In the genomic region with DNA sequence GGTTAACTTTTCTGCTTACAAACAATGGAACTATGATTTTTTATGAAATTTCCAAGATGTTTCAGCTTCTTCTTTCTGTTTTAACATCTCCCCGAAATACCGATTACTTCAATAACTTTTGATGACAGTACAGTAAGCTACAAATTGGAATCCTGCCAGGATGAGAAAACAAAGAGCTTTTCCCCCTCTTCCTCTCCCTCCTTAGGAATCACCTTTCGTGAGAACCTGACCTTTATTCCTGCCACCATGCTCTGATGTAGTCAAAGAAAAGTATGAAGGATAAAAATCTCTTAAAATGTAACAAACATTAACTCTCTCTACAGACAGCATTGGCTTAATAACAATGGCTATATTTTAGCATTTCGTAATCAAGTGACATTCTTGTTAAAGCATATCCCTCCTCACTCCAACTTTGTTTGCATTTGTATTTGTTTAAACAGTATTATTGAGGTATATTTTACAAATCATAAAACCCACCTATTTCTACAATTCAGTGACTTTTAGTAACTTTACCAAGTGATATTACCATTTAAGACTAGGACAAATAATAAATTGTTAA, we compare ENCODE assay signal across 25 cellular contexts.
DNase-seq lines count a peak whose midpoint lies in the region; ATAC-seq and TF ChIP-seq lines count a peak whose summit lies in the region.
"Had no signal": no experiment of that assay in that cellular context is flagged by ENCODE, and none has a peak within 500 bp of the region (broad histone marks: within the 10 kb centered on the region; RNA-seq: fewer than 3 reads in every experiment).

No MANE protein-coding gene starts in this region.

- intact Hi-C loops in Right ventricle myocardium superior (cut with DNase I): no loop called here

- no peaks in the 10 kb centered on the region for H3K9me3 ChIP-seq in mesenchymal stem cell (ENCODE audit: control insufficient read depth, low read length)
- H3K9me3 ChIP-seq in Karpas-422 (ENCODE audit: low read length): no peaks in the 10 kb centered on the region
- H3K9me3 ChIP-seq: adrenal gland, left lung, prostate gland, transverse colon had no signal

- H4K91ac ChIP-seq in mesenchymal stem cell (ENCODE audit: low read length): no peak overlapping the region

- H3K27me3 ChIP-seq in GM23338 (ENCODE audit: insufficient read depth): no peaks in the 10 kb centered on the region
- H3K27me3 ChIP-seq in mesenchymal stem cell (ENCODE audit: control insufficient read depth in 1 of 2, insufficient read depth in 1 of 2, low read length in 2 of 2): no peaks in the 10 kb centered on the region
- H3K27me3 ChIP-seq in Karpas-422 (ENCODE audit: low read length): no peaks in the 10 kb centered on the region
- H3K27me3 ChIP-seq: adrenal gland, dorsolateral prefrontal cortex, left lung, transverse colon had no signal

- no peaks in the 10 kb centered on the region for H4K20me1 ChIP-seq in GM23338 (replicated peaks; ENCODE audit: insufficient read depth)
- H4K20me1 ChIP-seq in Karpas-422 (ENCODE audit: insufficient read depth, low read depth, low read length): no peaks in the 10 kb centered on the region

- H3K4me3 ChIP-seq in GM23338: no peak overlapping the region
- peak overlapping the region in 1 of 2 experiments; percentile 51 for H3K4me3 ChIP-seq in mesenchymal stem cell (ENCODE audit: insufficient read depth in 1 of 2, low read depth in 1 of 2, low read length in 2 of 2)
- no peak overlapping the region for H3K4me3 ChIP-seq in Karpas-422 (ENCODE audit: low read length)
- H3K4me3 ChIP-seq: dorsolateral prefrontal cortex, left lung, prostate gland, transverse colon had no signal

- H2BK12ac ChIP-seq in mesenchymal stem cell (ENCODE audit: low read length in 2 of 2): no peak overlapping the region

- H3K14ac ChIP-seq in mesenchymal stem cell (ENCODE audit: low read length in 2 of 2): no peak overlapping the region

- H2AFZ ChIP-seq in GM23338 (no peak overlapping the region), mesenchymal stem cell (ENCODE audit: low read depth, low read length) (no peak overlapping the region), Karpas-422 (ENCODE audit: low read length) (no peak overlapping the region)

- H2BK5ac ChIP-seq in mesenchymal stem cell (ENCODE audit: low read depth, low read length, poor library complexity, severe bottlenecking): no peak overlapping the region

- H3K9me3 Mint-ChIP-seq in GM23338 (no peaks in the 10 kb centered on the region), endothelial cell (ENCODE audit: unreplicated experiment) (no peaks in the 10 kb centered on the region)
- H3K9me3 Mint-ChIP-seq: activated CD4-positive, alpha-beta T cell treated with anti-CD3 and anti-CD28 coated beads, Interleukin-2, amount 10 ng/mL, durations not matched to agents 7 days and 5 days; CD8-positive, alpha-beta T cell; stimulated activated naive CD8-positive, alpha-beta T cell treated with anti-CD3 and anti-CD28 coated beads, Interleukin-15, Interleukin-2, amounts not matched to agents 100 ng/mL and 50 ng/mL, for 24 hours had no signal

- no peak overlapping the region for H3K23ac ChIP-seq in mesenchymal stem cell (ENCODE audit: low read length in 2 of 2)

- no peak for DNase-seq in GM23338 (ENCODE audit: low spot score)
- peak; percentile 52 for DNase-seq in NCI-H69 (lab: John Stamatoyannopoulos, UW)
- no peak for DNase-seq in endothelial cell (ENCODE audit: low spot score)
- no peak for DNase-seq in mesenchymal stem cell
- DNase-seq in Karpas-422: no peak
- DNase-seq in Right ventricle myocardium superior: no peak
- DNase-seq in stimulated activated CD4-positive, alpha-beta T cell treated with anti-CD3 and anti-CD28 coated beads, Interleukin-4, amount 100 ng/mL, for 1 hour: no peak
- DNase-seq: activated CD4-positive, alpha-beta T cell treated with anti-CD3 and anti-CD28 coated beads, Interleukin-2, amount 10 ng/mL, durations not matched to agents 7 days and 5 days; activated CD8-positive, alpha-beta memory T cell treated with anti-CD3 and anti-CD28 coated beads, Interleukin-2, amount 50 U/mL, for 48 hours; activated effector memory CD4-positive, alpha-beta T cell treated with Interleukin-2 at 50 U/mL for 16 hours; adrenal gland; caudate nucleus; CD8-positive, alpha-beta T cell; DMS79; dorsolateral prefrontal cortex; erythroblast; H7; left lung; NCI-H526 treated with DMSO at 0.1 percent for 48 hours; stimulated activated CD4-positive, alpha-beta T cell treated with anti-CD3 and anti-CD28 coated beads, Interleukin-4, amount 100 ng/mL, for 24 hours; T-helper 2 cell; transverse colon had no signal

- H3K9ac ChIP-seq in mesenchymal stem cell (ENCODE audit: low read length) (peak overlapping the region; percentile 69), Karpas-422 (ENCODE audit: low read length) (no peak overlapping the region)

- H3K9me2 ChIP-seq in GM23338 (ENCODE audit: insufficient read depth): no peaks in the 10 kb centered on the region
- no peaks in the 10 kb centered on the region for H3K9me2 ChIP-seq in Karpas-422 (replicated peaks; ENCODE audit: insufficient read depth, low read length)

- no peaks in the 10 kb centered on the region for H3K79me1 ChIP-seq in mesenchymal stem cell (replicated peaks; ENCODE audit: low read length, poor library complexity, severe bottlenecking)

- no peak overlapping the region for H2AK5ac ChIP-seq in mesenchymal stem cell (ENCODE audit: low read length, severe bottlenecking)

- H3K36me3 ChIP-seq in GM23338 (ENCODE audit: insufficient read depth): no peaks in the 10 kb centered on the region
- H3K36me3 ChIP-seq in mesenchymal stem cell (ENCODE audit: control insufficient read depth in 1 of 2, insufficient read depth in 2 of 2, low read depth in 1 of 2, low read length in 2 of 2): peaks cover 0 to 4% of the 10 kb centered on the region in 2 experiments
- no peaks in the 10 kb centered on the region for H3K36me3 ChIP-seq in Karpas-422 (ENCODE audit: insufficient read depth, low read length)
- H3K36me3 ChIP-seq: adrenal gland, left lung, prostate gland, transverse colon had no signal

- H3K4me1 ChIP-seq in GM23338 (ENCODE audit: insufficient read depth) (peaks cover 5% of the 10 kb centered on the region; the same call in 1 of the 2 replicates), mesenchymal stem cell (ENCODE audit: control insufficient read depth, insufficient read depth, low read depth, low read length) (no peaks in the 10 kb centered on the region), Karpas-422 (ENCODE audit: low read length) (no peaks in the 10 kb centered on the region)
- H3K4me1 ChIP-seq: prostate gland had no signal

- H3K4me2 ChIP-seq in GM23338: no peak overlapping the region
- H3K4me2 ChIP-seq in mesenchymal stem cell (ENCODE audit: low read length, poor library complexity, severe bottlenecking): no peak overlapping the region
- no peak overlapping the region for H3K4me2 ChIP-seq in Karpas-422 (ENCODE audit: low read depth, low read length, poor library complexity, severe bottlenecking)

- TF ChIP-seq CTCF in GM23338 (conservative IDR thresholded peaks at IDR 0.05; ENCODE audit: low read depth in 2 of 2) (no peak), endothelial cell (IDR thresholded peaks at IDR 0.05; ENCODE audit: unreplicated experiment) (no peak)

- no peak overlapping the region for H3K27ac ChIP-seq in GM23338 (ENCODE audit: low read depth)
- H3K27ac ChIP-seq in mesenchymal stem cell (ENCODE audit: low read length, poor library complexity, severe bottlenecking): no peak overlapping the region
- H3K27ac ChIP-seq in Karpas-422 (ENCODE audit: low read length): no peak overlapping the region
- H3K27ac ChIP-seq: dorsolateral prefrontal cortex, left lung, prostate gland, transverse colon had no signal

- H3K27ac Mint-ChIP-seq in GM23338: peak overlapping the region; percentile 2; the same call in 1 of the 2 replicates
- peak overlapping the region; percentile 76 for H3K27ac Mint-ChIP-seq in endothelial cell (ENCODE audit: unreplicated experiment)
- H3K27ac Mint-ChIP-seq: activated CD4-positive, alpha-beta T cell treated with anti-CD3 and anti-CD28 coated beads, Interleukin-2, amount 10 ng/mL, durations not matched to agents 7 days and 5 days; CD8-positive, alpha-beta T cell; stimulated activated naive CD8-positive, alpha-beta T cell treated with anti-CD3 and anti-CD28 coated beads, Interleukin-15, Interleukin-2, amounts not matched to agents 100 ng/mL and 50 ng/mL, for 24 hours had no signal

- H2BK15ac ChIP-seq in mesenchymal stem cell (ENCODE audit: low read depth, poor library complexity, severe bottlenecking): no peak overlapping the region

- H3K36me3 Mint-ChIP-seq in GM23338 (ENCODE audit: low read depth) (no peaks in the 10 kb centered on the region), endothelial cell (ENCODE audit: low read depth, unreplicated experiment) (peaks cover 5% of the 10 kb centered on the region)
- H3K36me3 Mint-ChIP-seq: CD8-positive, alpha-beta T cell had no signal

- 96% methylated on average over 3 of the region's 4 CpGs for WGBS in mesenchymal stem cell

- no peak for ATAC-seq in GM23338
- ATAC-seq in Right ventricle myocardium superior (ENCODE audit: poor library complexity): no peak
- ATAC-seq: CD8-positive, alpha-beta T cell; left lung had no signal

- H3K79me2 ChIP-seq in GM23338 (replicated peaks; ENCODE audit: insufficient read depth) (no peaks in the 10 kb centered on the region), Karpas-422 (ENCODE audit: low read length) (no peaks in the 10 kb centered on the region)

- H3K18ac ChIP-seq in mesenchymal stem cell (ENCODE audit: low read depth in 1 of 2, low read length in 2 of 2): no peak overlapping the region

- H3K4ac ChIP-seq in mesenchymal stem cell (ENCODE audit: low read depth in 1 of 2, low read length in 2 of 2): no peak overlapping the region

- no peak overlapping the region for H4K8ac ChIP-seq in mesenchymal stem cell (ENCODE audit: low read length)

- H2BK120ac ChIP-seq in mesenchymal stem cell (ENCODE audit: low read depth, low read length): no peak overlapping the region

- H3K4me3 Mint-ChIP-seq in GM23338: no peak overlapping the region
- H3K4me3 Mint-ChIP-seq in endothelial cell (ENCODE audit: unreplicated experiment): no peak overlapping the region
- H3K4me3 Mint-ChIP-seq: activated CD4-positive, alpha-beta T cell treated with anti-CD3 and anti-CD28 coated beads, Interleukin-2, amount 10 ng/mL, durations not matched to agents 7 days and 5 days; CD8-positive, alpha-beta T cell; neural crest cell; stimulated activated naive CD8-positive, alpha-beta T cell treated with anti-CD3 and anti-CD28 coated beads, Interleukin-15, Interleukin-2, amounts not matched to agents 100 ng/mL and 50 ng/mL, for 24 hours had no signal

- no peaks in the 10 kb centered on the region for H3F3A ChIP-seq in GM23338 (replicated peaks; ENCODE audit: low read depth)

- H3K27me3 Mint-ChIP-seq in GM23338 (ENCODE audit: insufficient read depth, low read depth, poor library complexity) (no peaks in the 10 kb centered on the region), endothelial cell (ENCODE audit: unreplicated experiment) (no peaks in the 10 kb centered on the region)
- H3K27me3 Mint-ChIP-seq: stimulated activated naive CD8-positive, alpha-beta T cell treated with anti-CD3 and anti-CD28 coated beads, Interleukin-15, Interleukin-2, amounts not matched to agents 100 ng/mL and 50 ng/mL, for 24 hours had no signal

- H3K4me1 Mint-ChIP-seq in GM23338 (peaks cover 19% of the 10 kb centered on the region), endothelial cell (ENCODE audit: unreplicated experiment) (peaks cover 37% of the 10 kb centered on the region)
- H3K4me1 Mint-ChIP-seq: activated CD4-positive, alpha-beta T cell treated with anti-CD3 and anti-CD28 coated beads, Interleukin-2, amount 10 ng/mL, durations not matched to agents 7 days and 5 days had no signal
